Comparison of ENCODE assay signal across 8 cellular contexts in the genomic region with DNA sequence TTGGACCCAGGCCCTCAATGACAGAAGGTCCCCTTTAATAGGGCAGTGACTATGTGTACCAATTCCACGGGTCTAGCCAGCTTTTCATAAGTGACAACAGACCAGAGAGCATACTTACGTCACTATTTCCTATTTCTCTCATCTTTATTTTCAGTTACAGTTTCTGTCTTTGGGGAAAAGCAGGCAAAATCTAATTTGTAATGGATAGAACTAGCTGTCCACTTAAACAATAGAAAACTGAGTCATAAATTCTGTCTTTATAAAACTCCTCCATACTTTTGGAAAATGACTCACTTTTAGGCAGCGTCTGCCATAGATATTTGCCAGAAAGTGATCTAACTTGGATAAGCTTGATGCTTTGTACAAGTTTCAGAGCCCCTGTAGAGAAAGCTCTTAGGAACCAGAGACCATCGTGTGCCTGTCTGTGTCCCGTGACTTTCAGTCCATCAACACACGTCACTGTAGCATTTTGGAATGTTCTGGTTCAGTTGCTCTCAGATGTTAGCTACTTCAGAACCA.
DNase-seq lines count a peak whose midpoint lies in the region; ATAC-seq and TF ChIP-seq lines count a peak whose summit lies in the region.

No MANE protein-coding gene starts in this region.

- H2AFZ ChIP-seq in smooth muscle cell (ENCODE audit: low read depth) (peak overlapping the region; percentile 26), neural progenitor cell (replicated peaks) (no peak overlapping the region)

- H3K4me2 ChIP-seq in smooth muscle cell (peak overlapping the region; percentile 0), neural progenitor cell (no peak overlapping the region)

- H3K27me3 Mint-ChIP-seq in neural progenitor cell (ENCODE audit: insufficient read depth, low read depth): peaks cover 2% of the 10 kb centered on the region

- H3K9ac ChIP-seq in smooth muscle cell (ENCODE audit: low read depth) (no peak overlapping the region), neural progenitor cell (no peak overlapping the region)

- in situ Hi-C loops in brain microvascular endothelial cell (cut with HindIII; ENCODE audit: low pct_ligation_motif_present, low sequenced_read_pairs): no loop called here

- H3K4me1 ChIP-seq in left ventricle myocardium inferior: no peaks in the 10 kb centered on the region
- H3K4me1 ChIP-seq in smooth muscle cell (ENCODE audit: low read depth): peaks cover 11% of the 10 kb centered on the region
- peaks cover 16% of the 10 kb centered on the region for H3K4me1 ChIP-seq in neural progenitor cell

- H3K27me3 ChIP-seq in left ventricle myocardium inferior (ENCODE audit: low read depth) (peaks cover 8% of the 10 kb centered on the region), brain microvascular endothelial cell (replicated peaks) (no peaks in the 10 kb centered on the region), smooth muscle cell (ENCODE audit: low read depth) (no peaks in the 10 kb centered on the region), neural progenitor cell (no peaks in the 10 kb centered on the region)

- no peak overlapping the region for H3K27ac Mint-ChIP-seq in neural progenitor cell

- ATAC-seq in HG03135 (IDR thresholded peaks at IDR 0.05; ENCODE audit: unreplicated experiment): peak; percentile 81

- H3K4me3 Mint-ChIP-seq in neural progenitor cell: no peak overlapping the region

- H3K27ac ChIP-seq in left ventricle myocardium inferior (replicated peaks) (peak overlapping the region; percentile 1), brain microvascular endothelial cell (no peak overlapping the region), smooth muscle cell (ENCODE audit: low read depth) (no peak overlapping the region), neural progenitor cell (no peak overlapping the region)

- no peaks in the 10 kb centered on the region for H4K20me1 ChIP-seq in smooth muscle cell (ENCODE audit: low read depth)
- no peaks in the 10 kb centered on the region for H4K20me1 ChIP-seq in neural progenitor cell (ENCODE audit: low read depth)

- no peaks in the 10 kb centered on the region for H3K36me3 ChIP-seq in left ventricle myocardium inferior
- no peaks in the 10 kb centered on the region for H3K36me3 ChIP-seq in brain microvascular endothelial cell (replicated peaks)
- H3K36me3 ChIP-seq in smooth muscle cell (ENCODE audit: low read depth): no peaks in the 10 kb centered on the region
- no peaks in the 10 kb centered on the region for H3K36me3 ChIP-seq in neural progenitor cell

- no peak for DNase-seq in left ventricle myocardium inferior
- no peak for DNase-seq in cardiac septum (ENCODE audit: low spot score)
- peak; percentile 17 for DNase-seq in brain microvascular endothelial cell
- no peak for DNase-seq in smooth muscle cell (lab: John Stamatoyannopoulos, UW; ENCODE audit: unreplicated experiment)
- no peak for DNase-seq in H4 (ENCODE audit: low spot score)
- no peak for DNase-seq in neural progenitor cell (ENCODE audit: low spot score)
- no peak for DNase-seq in activated CD8-positive, alpha-beta memory T cell treated with anti-CD3 and anti-CD28 coated beads, Interleukin-2, amount 50 U/mL, for 48 hours

- no peaks in the 10 kb centered on the region for H3F3A ChIP-seq in smooth muscle cell (ENCODE audit: low read depth)
- H3F3A ChIP-seq in neural progenitor cell (ENCODE audit: low read depth): no peaks in the 10 kb centered on the region

- WGBS in smooth muscle cell (ENCODE audit: low lambda C conversion rate): 48% methylated on average over 6 of the region's 6 CpGs

- no peaks in the 10 kb centered on the region for H3K9me3 ChIP-seq in left ventricle myocardium inferior (replicated peaks)
- no peaks in the 10 kb centered on the region for H3K9me3 ChIP-seq in smooth muscle cell (replicated peaks; ENCODE audit: low read depth)
- H3K9me3 ChIP-seq in neural progenitor cell (ENCODE audit: low read depth): no peaks in the 10 kb centered on the region

- intact Hi-C loops in left ventricle myocardium inferior (cut with micrococcal nuclease): no loop called here
- intact Hi-C loops in cardiac septum (cut with DNase I): no loop called here

- no peaks in the 10 kb centered on the region for H3K36me3 Mint-ChIP-seq in neural progenitor cell

- H3K9me3 Mint-ChIP-seq in neural progenitor cell: peaks cover 4% of the 10 kb centered on the region

- no peak overlapping the region for H3K4me3 ChIP-seq in left ventricle myocardium inferior
- H3K4me3 ChIP-seq in brain microvascular endothelial cell (ENCODE audit: low read depth, low read length): no peak overlapping the region
- H3K4me3 ChIP-seq in smooth muscle cell: no peak overlapping the region
- no peak overlapping the region for H3K4me3 ChIP-seq in neural progenitor cell

- peaks cover 19% of the 10 kb centered on the region for H3K4me1 Mint-ChIP-seq in neural progenitor cell

- no peak for TF ChIP-seq CTCF in left ventricle myocardium inferior (IDR thresholded peaks at IDR 0.05; ENCODE audit: borderline replicate concordance)
- TF ChIP-seq CTCF in brain microvascular endothelial cell (IDR thresholded peaks at IDR 0.05; ENCODE audit: low read depth, low read length, missing control alignments): no peak
- no peak for TF ChIP-seq CTCF in smooth muscle cell (IDR thresholded peaks at IDR 0.05; ENCODE audit: borderline replicate concordance, insufficient read depth, poor library complexity, severe bottlenecking)
- no peak for TF ChIP-seq CTCF in neural progenitor cell (IDR thresholded peaks at IDR 0.05)

- H3K79me2 ChIP-seq in smooth muscle cell (ENCODE audit: low read depth): no peaks in the 10 kb centered on the region
- no peaks in the 10 kb centered on the region for H3K79me2 ChIP-seq in neural progenitor cell (ENCODE audit: low read depth)
